ENCODE assay signal across 11 cellular contexts in the genomic region with DNA sequence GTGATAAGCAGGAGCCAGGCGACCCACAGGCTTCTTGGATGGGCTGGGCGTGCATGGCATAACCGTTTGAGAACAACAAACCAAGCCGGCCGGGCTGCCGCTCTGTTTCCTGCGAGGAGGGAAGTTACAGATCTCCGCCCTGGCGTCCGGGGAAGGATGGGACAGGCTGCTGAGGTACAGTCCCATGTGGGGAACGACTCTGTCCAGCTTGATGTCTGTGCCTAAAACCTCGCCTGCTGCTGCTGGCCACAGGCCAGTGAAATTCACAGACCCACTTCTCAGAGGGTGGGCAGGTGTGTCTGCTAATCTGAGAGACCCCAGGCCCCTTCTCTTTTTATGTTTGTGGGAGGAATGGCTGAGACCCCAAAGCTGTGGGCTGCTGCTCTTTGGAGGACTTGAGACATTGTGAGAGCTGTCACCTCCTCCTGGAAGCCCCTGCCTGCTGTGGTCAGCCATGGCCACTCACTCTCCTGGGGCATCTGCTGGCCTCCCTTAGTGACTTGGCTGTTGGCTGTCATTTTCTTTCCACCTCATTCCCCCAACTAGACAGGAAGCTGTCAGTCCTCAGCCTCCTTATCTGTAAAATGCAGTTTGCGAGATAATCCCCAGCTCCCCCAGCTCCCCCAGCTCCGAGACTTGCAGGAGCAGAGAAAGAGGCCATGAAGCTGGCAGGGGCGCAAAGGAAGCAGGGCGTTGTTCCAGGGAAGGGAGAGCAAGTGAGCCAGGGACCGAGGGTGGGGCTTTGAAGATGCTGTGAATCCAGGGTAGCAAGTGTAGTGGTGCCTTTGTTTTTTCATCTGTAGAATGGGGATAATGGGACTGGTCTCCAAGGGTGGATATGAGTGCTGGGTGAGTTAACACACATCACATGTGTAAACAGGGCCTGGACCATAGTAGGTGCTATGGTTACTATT. TPM values are rescaled to one million over a fixed set of nuclear protein-coding genes. Genes with fewer than 3 reads are reported as not detected.
DNase-seq lines count a peak whose midpoint lies in the region; ATAC-seq, FAIRE-seq and TF ChIP-seq lines count a peak whose summit lies in the region.
"Had no signal": no experiment of that assay in that cellular context is flagged by ENCODE, and none has a peak within 500 bp of the region (broad histone marks: within the 10 kb centered on the region; RNA-seq: fewer than 3 reads in every experiment).

No MANE protein-coding gene starts in this region.

- H3K9me3 ChIP-seq in HepG2 (ENCODE audit: low read length), result no peaks in the 10 kb centered on the region
- no peaks in the 10 kb centered on the region for H3K9me3 ChIP-seq in subcutaneous abdominal adipose tissue (ENCODE audit: control insufficient read depth in 5 of 5, low read length in 5 of 5)
- H3K9me3 ChIP-seq: Peyer's patch had no signal

- H3K4me3 ChIP-seq in NB4 (ENCODE audit: low read depth, low read length) (no peak overlapping the region), HepG2 (replicated peaks in 1 of 3; ENCODE audit: insufficient read depth in 1 of 3, low read depth in 2 of 3, low read length in 3 of 3) (no peak overlapping the region), subcutaneous abdominal adipose tissue (ENCODE audit: low read depth in 1 of 5, low read length in 5 of 5) (no peak overlapping the region)
- H3K4me3 ChIP-seq: Peyer's patch had no signal

- no peak for TF ChIP-seq CTCF in NB4 (IDR thresholded peaks at IDR 0.05; ENCODE audit: low read depth, low read length)
- TF ChIP-seq CTCF in HepG2 (CRISPR knock-in tag; IDR thresholded peaks at IDR 0.05), result no peak
- TF ChIP-seq CTCF in GM13977 (IDR thresholded peaks at IDR 0.05; ENCODE audit: extremely low read depth, insufficient read depth, missing control alignments), result no peak

- POLR2A ChIA-PET in HepG2 (lab: Yijun Ruan, JAX), result no interaction called here

- intact Hi-C loops in HepG2 (cut with micrococcal nuclease; ENCODE audit: unreplicated experiment), result no loop called here

- H3K79me2 ChIP-seq in HepG2 (ENCODE audit: insufficient read depth, low read length), result peaks cover 96% of the 10 kb centered on the region

- no peak overlapping the region for H3K4me2 ChIP-seq in HepG2 (ENCODE audit: low read depth, low read length)

- H3K27ac ChIP-seq in HepG2 (ENCODE audit: extremely low read length, insufficient read depth, low read length) (no peak overlapping the region), subcutaneous abdominal adipose tissue (ENCODE audit: low read depth, low read length) (peak overlapping the region; percentile 77)
- H3K27ac ChIP-seq: VCaP had no signal

- DNase-seq in NB4 (ENCODE audit: low read depth) (peak; percentile 61), dermis blood vessel endothelial cell (peak; percentile 76), HepG2 (ENCODE audit: low spot score) (no peak), GM13977 (ENCODE audit: low spot score) (no peak)
- DNase-seq: HCEC 1CT, NCI-H2171, Peyer's patch had no signal

- H3K4me1 ChIP-seq in HepG2 (ENCODE audit: insufficient read depth, low read length), result peaks cover 16% of the 10 kb centered on the region; the same call in 1 of the 2 replicates
- peaks cover 8 to 92% (median 59%) of the 10 kb centered on the region in 5 donors for H3K4me1 ChIP-seq in subcutaneous abdominal adipose tissue (ENCODE audit: control insufficient read depth in 5 of 5, insufficient read depth in 5 of 5, low read length in 5 of 5)

- in situ Hi-C loops in HepG2 (cut with HindIII; ENCODE audit: extremely low pct_ligation_motif_present, low pct_unique_long_range_greater_than_20kb) (no loop called here), GM13977 (cut with MboI; ENCODE audit: low pct_unique_long_range_greater_than_20kb, low sequenced_read_pairs, unreplicated experiment) (no loop called here)

- no peak for TF ChIP-seq POLR2A in NB4 (IDR thresholded peaks at IDR 0.05; ENCODE audit: extremely low read depth, insufficient read length)
- no peak for TF ChIP-seq POLR2A in HepG2 (IDR thresholded peaks at IDR 0.05; ENCODE audit: insufficient read depth in 1 of 2, low read depth in 2 of 2, low read length in 2 of 2)

- H3K27me3 ChIP-seq in HepG2 (ENCODE audit: control insufficient read depth in 1 of 2, insufficient read depth in 2 of 2, low read length in 2 of 2) (no peaks in the 10 kb centered on the region), subcutaneous abdominal adipose tissue (ENCODE audit: control insufficient read depth in 5 of 5, insufficient read depth in 4 of 5, low read length in 5 of 5) (no peaks in the 10 kb centered on the region)
- H3K27me3 ChIP-seq: Peyer's patch had no signal

- ATAC-seq in HepG2, result no peak
- ATAC-seq in HG03139 (IDR thresholded peaks at IDR 0.05; ENCODE audit: unreplicated experiment), result no peak
- no peak for ATAC-seq in HG03159 (IDR thresholded peaks at IDR 0.05; ENCODE audit: unreplicated experiment)

- H3K9ac ChIP-seq in HepG2 (ENCODE audit: insufficient read depth, low read depth, low read length), result no peak overlapping the region
- H3K9ac ChIP-seq in subcutaneous abdominal adipose tissue (ENCODE audit: low read length in 5 of 5), result peak overlapping the region in 2 of 5 donors; percentile 2 to 40

- CTCF ChIA-PET in HepG2 (lab: Yijun Ruan, JAX; ENCODE audit: low intra/inter-chr PET ratio, low total read pairs), result no interaction called here

- peaks cover 91% of the 10 kb centered on the region for H4K20me1 ChIP-seq in HepG2 (ENCODE audit: insufficient read depth, low read length)

- no peak for FAIRE-seq in HepG2 (lab: Jason Lieb, UNC)

- H3K36me3 ChIP-seq in HepG2 (replicated peaks in 1 of 2; ENCODE audit: control insufficient read depth in 1 of 2, insufficient read depth in 2 of 2, low read length in 2 of 2) (peaks cover 18 to 50% of the 10 kb centered on the region in 2 experiments), subcutaneous abdominal adipose tissue (ENCODE audit: control insufficient read depth in 5 of 5, insufficient read depth in 5 of 5, low read length in 5 of 5) (peaks cover 0 to 3% (median 0%) of the 10 kb centered on the region in 5 donors)
- H3K36me3 ChIP-seq: Peyer's patch had no signal

- TF ChIP-seq EP300 in HepG2 (IDR thresholded peaks at IDR 0.05; ENCODE audit: low read depth in 2 of 2, low read length in 2 of 2), result no peak
- TF ChIP-seq EP300 in HepG2 (CRISPR knock-in tag; IDR thresholded peaks at IDR 0.05; ENCODE audit: borderline replicate concordance), result no peak

- H2AFZ ChIP-seq in HepG2 (ENCODE audit: low read length), result no peak overlapping the region

- no TSS peak for BruUV-seq in HepG2 (replicated peaks; lab: Mats Ljungman, UMichigan)

- WGBS in HepG2 (ENCODE audit: low lambda C conversion rate), result 96% methylated on average over 10 of the region's 17 CpGs

- TF ChIP-seq RAD21 in HepG2 (CRISPR knock-in tag; IDR thresholded peaks at IDR 0.05), result no peak

TF ChIP-seq in HepG2, 621 proteins besides CTCF, POLR2A, EP300 and RAD21 (continues in another document):
- TF ChIP-seq MYC (CRISPR knock-in tag; IDR thresholded peaks at IDR 0.05; ENCODE audit: borderline replicate concordance) (no peak), KDM4B (CRISPR knock-in tag; IDR thresholded peaks at IDR 0.05) (no peak)
- TF ChIP-seq, protein P1, sequence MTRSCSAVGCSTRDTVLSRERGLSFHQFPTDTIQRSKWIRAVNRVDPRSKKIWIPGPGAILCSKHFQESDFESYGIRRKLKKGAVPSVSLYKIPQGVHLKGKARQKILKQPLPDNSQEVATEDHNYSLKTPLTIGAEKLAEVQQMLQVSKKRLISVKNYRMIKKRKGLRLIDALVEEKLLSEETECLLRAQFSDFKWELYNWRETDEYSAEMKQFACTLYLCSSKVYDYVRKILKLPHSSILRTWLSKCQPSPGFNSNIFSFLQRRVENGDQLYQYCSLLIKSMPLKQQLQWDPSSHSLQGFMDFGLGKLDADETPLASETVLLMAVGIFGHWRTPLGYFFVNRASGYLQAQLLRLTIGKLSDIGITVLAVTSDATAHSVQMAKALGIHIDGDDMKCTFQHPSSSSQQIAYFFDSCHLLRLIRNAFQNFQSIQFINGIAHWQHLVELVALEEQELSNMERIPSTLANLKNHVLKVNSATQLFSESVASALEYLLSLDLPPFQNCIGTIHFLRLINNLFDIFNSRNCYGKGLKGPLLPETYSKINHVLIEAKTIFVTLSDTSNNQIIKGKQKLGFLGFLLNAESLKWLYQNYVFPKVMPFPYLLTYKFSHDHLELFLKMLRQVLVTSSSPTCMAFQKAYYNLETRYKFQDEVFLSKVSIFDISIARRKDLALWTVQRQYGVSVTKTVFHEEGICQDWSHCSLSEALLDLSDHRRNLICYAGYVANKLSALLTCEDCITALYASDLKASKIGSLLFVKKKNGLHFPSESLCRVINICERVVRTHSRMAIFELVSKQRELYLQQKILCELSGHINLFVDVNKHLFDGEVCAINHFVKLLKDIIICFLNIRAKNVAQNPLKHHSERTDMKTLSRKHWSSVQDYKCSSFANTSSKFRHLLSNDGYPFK (CRISPR knock-in tag; IDR thresholded peaks at IDR 0.05; ENCODE audit: borderline replicate concordance), result no peak

RNA-seq across cellular contexts. Expression of a gene that starts 51.0 kb away (rescaled TPM):
- total RNA-seq in dermis blood vessel endothelial cell (39.0 and 64.7 TPM in 2 replicates), HepG2 (2016; rRNA removed; fragmentation: Illumina TruSeq; extraction: Trizol) (10.9 and 21.7 TPM in 2 replicates)
- 3.5 and 4.6 TPM in 2 replicates for total RNA-seq in HepG2 (2016; cell fraction: cytosol; rRNA removed; fragmentation: Illumina TruSeq; extraction: Trizol; ENCODE audit: low read depth)
- 11.5 and 15.7 TPM in 2 replicates for total RNA-seq in HepG2 (2016; cell fraction: insoluble cytoplasmic fraction; rRNA removed; fragmentation: Illumina TruSeq; extraction: Trizol)
- 13.0 and 15.9 TPM in 2 replicates for total RNA-seq in HepG2 (2016; cell fraction: membrane; rRNA removed; fragmentation: Illumina TruSeq; extraction: Trizol)
- total RNA-seq in HepG2 (2016; cell fraction: nucleus; rRNA removed; fragmentation: Illumina TruSeq; extraction: Trizol), result 23.3 and 29.3 TPM in 2 replicates
- 18.1 and 22.0 TPM in 2 replicates for polyA plus RNA-seq in HepG2 (2011; rRNA removed)
- 17.3 and 20.7 TPM in 2 replicates for polyA plus RNA-seq in HepG2 (2011; cell fraction: cytosol; rRNA removed)
- 77.4 and 83.2 TPM in 2 replicates for polyA plus RNA-seq in HepG2 (2011; cell fraction: nucleus; rRNA removed)
- 74.4 and 83.5 TPM in 2 replicates for polyA plus RNA-seq in HepG2 (2012)
- 3.4 and 3.8 TPM in 2 replicates for polyA plus RNA-seq in HepG2 (2016; cell fraction: cytosol; fragmentation: Illumina TruSeq; extraction: Trizol; ENCODE audit: low read depth)
- polyA plus RNA-seq in HepG2 (2016; cell fraction: insoluble cytoplasmic fraction; fragmentation: Illumina TruSeq; extraction: Trizol; ENCODE audit: low read depth), result 29.7 and 48.6 TPM in 2 replicates
- polyA plus RNA-seq in HepG2 (2016; cell fraction: membrane; fragmentation: Illumina TruSeq; extraction: Trizol; ENCODE audit: low read depth), result 14.8 and 16.9 TPM in 2 replicates
- polyA plus RNA-seq in HepG2 (2016; cell fraction: nucleus; fragmentation: Illumina TruSeq; extraction: Trizol; ENCODE audit: insufficient read depth, low read depth), result 51.1 and 51.2 TPM in 2 replicates
- polyA minus RNA-seq in HepG2 (2011; rRNA and poly(A)+ RNA removed; ENCODE audit: low replicate concordance), result 16.6 and 71.5 TPM in 2 replicates
- polyA minus RNA-seq in HepG2 (2011; cell fraction: cytosol; rRNA and poly(A)+ RNA removed), result 60.8 and 68.8 TPM in 2 replicates
- polyA minus RNA-seq in HepG2 (2011; cell fraction: nucleus; rRNA and poly(A)+ RNA removed), result 61.9 and 63.1 TPM in 2 replicates

Comparison
In these comparisons a context has a peak if more than half of its experiments do, and no peak if none do; other contexts are left out.
1. DNase-seq: peak in NB4 (single experiment) and dermis blood vessel endothelial cell (single experiment); none in HepG2 (single experiment) and GM13977 (single experiment).